In genomic region chr3:46549989-46550388, GRCh38 we compare ENCODE assay signal across 1 cellular context.
TF ChIP-seq lines count a peak whose summit lies in the region.

No MANE protein-coding gene starts in this region.

TF ChIP-seq in IMR-90, 13 proteins besides CTCF, POLR2A, EP300 and RAD21:
- TF ChIP-seq RFX5 (IDR thresholded peaks at IDR 0.05; ENCODE audit: low read depth, low read length) (no peak), NFE2L2 (IDR thresholded peaks at IDR 0.05; ENCODE audit: low read depth, low read length) (no peak), BHLHE40 (IDR thresholded peaks at IDR 0.05; ENCODE audit: low read depth, low read length) (no peak), USF2 (IDR thresholded peaks at IDR 0.05; ENCODE audit: low read depth, low read length) (no peak), MAZ (IDR thresholded peaks at IDR 0.05; ENCODE audit: borderline replicate concordance, low read depth, low read length) (no peak), ELK1 (IDR thresholded peaks at IDR 0.05; ENCODE audit: borderline replicate concordance, low read depth, low read length) (no peak), CHD1 (IDR thresholded peaks at IDR 0.05; ENCODE audit: low read depth, low read length) (no peak), SMC3 (IDR thresholded peaks at IDR 0.05; ENCODE audit: low read depth, low read length) (no peak), CEBPB (IDR thresholded peaks at IDR 0.05; ENCODE audit: low read depth, low read length) (no peak), RCOR1 (IDR thresholded peaks at IDR 0.05; ENCODE audit: insufficient replicate concordance, low read length) (no peak), MXI1 (IDR thresholded peaks at IDR 0.05; ENCODE audit: borderline replicate concordance, low read depth, low read length) (no peak), MAFK (IDR thresholded peaks at IDR 0.05; ENCODE audit: low read depth, low read length) (no peak), FOS (IDR thresholded peaks at IDR 0.05; ENCODE audit: low read depth, low read length) (no peak)
